Comparison of ENCODE assay signal across 18 cellular contexts in the genomic region with DNA sequence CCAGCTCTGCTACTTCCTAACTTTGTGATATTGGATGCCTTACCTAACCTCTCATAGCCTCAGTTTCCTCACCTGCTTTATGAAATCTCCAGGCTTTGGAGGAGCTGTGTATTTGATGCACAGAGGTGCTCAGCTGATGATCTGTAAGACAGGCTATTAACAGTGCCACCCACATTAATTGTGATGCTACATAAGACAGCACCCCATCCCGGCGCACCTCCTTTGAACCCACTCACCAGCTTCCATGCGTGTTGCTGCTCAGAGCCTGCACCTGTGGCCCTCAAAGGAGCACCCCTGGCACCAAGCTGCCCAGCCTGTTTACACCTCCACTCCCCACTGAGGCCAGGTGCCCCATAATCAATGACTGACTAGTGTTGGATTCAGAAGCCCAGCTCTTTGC.
A peak's percentile ranks its signal among the peaks of the same experiment; 100 is the strongest.
DNase-seq lines count a peak whose midpoint lies in the region; ATAC-seq, FAIRE-seq and TF ChIP-seq lines count a peak whose summit lies in the region.
"Had no signal": no experiment of that assay in that cellular context is flagged by ENCODE, and none has a peak within 500 bp of the region (broad histone marks: within the 10 kb centered on the region; RNA-seq: fewer than 3 reads in every experiment).

No MANE protein-coding gene starts in this region.

- no peak overlapping the region for H3K4me3 Mint-ChIP-seq in glutamatergic neuron (ENCODE audit: unreplicated experiment)
- H3K4me3 Mint-ChIP-seq: CD4-positive, CD25-positive, alpha-beta regulatory T cell; CD8-positive, alpha-beta T cell; GM23338; H9 had no signal

- no peaks in the 10 kb centered on the region for H3K27me3 ChIP-seq in WERI-Rb-1 (ENCODE audit: insufficient read depth, low read depth, severe bottlenecking)

- peaks cover 64% of the 10 kb centered on the region for H3K4me1 Mint-ChIP-seq in glutamatergic neuron (ENCODE audit: low read depth, unreplicated experiment)
- H3K4me1 Mint-ChIP-seq: CD4-positive, CD25-positive, alpha-beta regulatory T cell; GM23338 had no signal

- no peak overlapping the region for H3K4me3 ChIP-seq in WERI-Rb-1 (ENCODE audit: low read depth, low read length)
- H3K4me3 ChIP-seq: GM23338 had no signal

- no peaks in the 10 kb centered on the region for H3K36me3 ChIP-seq in WERI-Rb-1

- H3K36me3 Mint-ChIP-seq in glutamatergic neuron (ENCODE audit: unreplicated experiment) = peaks cover 8% of the 10 kb centered on the region
- H3K36me3 Mint-ChIP-seq: CD4-positive, CD25-positive, alpha-beta regulatory T cell; CD8-positive, alpha-beta T cell had no signal

- peaks cover 20% of the 10 kb centered on the region for H3K27me3 Mint-ChIP-seq in glutamatergic neuron (ENCODE audit: unreplicated experiment)
- H3K27me3 Mint-ChIP-seq: CD4-positive, CD25-positive, alpha-beta regulatory T cell had no signal

- peaks cover 19% of the 10 kb centered on the region for H3K9me3 Mint-ChIP-seq in glutamatergic neuron (ENCODE audit: unreplicated experiment)
- H3K9me3 Mint-ChIP-seq: GM23338, H9 had no signal

- no peak for FAIRE-seq in urothelium cell line (lab: Jason Lieb, UNC)
- FAIRE-seq: G401.6, GM12892, GM19239 had no signal

- peaks cover 2% of the 10 kb centered on the region for H3K9me3 ChIP-seq in WERI-Rb-1 (ENCODE audit: severe bottlenecking)
- H3K9me3 ChIP-seq: Caco-2 had no signal

- peak overlapping the region; percentile 81 for H3K27ac ChIP-seq in WERI-Rb-1
- H3K27ac ChIP-seq: C4-2B had no signal

- ATAC-seq in HG03039 (IDR thresholded peaks at IDR 0.05; ENCODE audit: unreplicated experiment) (no peak), GM21390 (IDR thresholded peaks at IDR 0.05; ENCODE audit: unreplicated experiment) (no peak)
- ATAC-seq: CD8-positive, alpha-beta T cell; GM23338; HCT116 had no signal

- peak overlapping the region; percentile 46 for H3K27ac Mint-ChIP-seq in glutamatergic neuron (ENCODE audit: unreplicated experiment)
- H3K27ac Mint-ChIP-seq: CD4-positive, CD25-positive, alpha-beta regulatory T cell; CD8-positive, alpha-beta T cell; GM23338; H9 had no signal

- no peak for DNase-seq in WERI-Rb-1
- no peak for DNase-seq in glutamatergic neuron
- DNase-seq in putamen (ENCODE audit: low spot score) = peak; percentile 45
- no peak for DNase-seq in urothelium cell line (ENCODE audit: low spot score)
- DNase-seq: Caco-2; CD4-positive, CD25-positive, alpha-beta regulatory T cell; CD8-positive, alpha-beta T cell; DMS153; DND-41; H9 had no signal

- TF ChIP-seq CTCF in WERI-Rb-1 (IDR thresholded peaks at IDR 0.05; ENCODE audit: low read depth, low read length) (no peak), glutamatergic neuron (IDR thresholded peaks at IDR 0.05; ENCODE audit: partially characterized antibody, unreplicated experiment) (no peak)
